In genomic region chr13:108733141-108733540, GRCh38 we compare ENCODE assay signal across 36 cellular contexts.
"Had no signal": no experiment of that assay in that cellular context is flagged by ENCODE, and none has a peak within 500 bp of the region (broad histone marks: within the 10 kb centered on the region; RNA-seq: fewer than 3 reads in every experiment).

No MANE protein-coding gene starts in this region.

- H3K36me3 ChIP-seq: breast epithelium, cardiac muscle cell, gastrocnemius medialis, heart left ventricle had no signal

- H3K27ac ChIP-seq: breast epithelium, cardiac muscle cell, coronary artery, dorsolateral prefrontal cortex, gastrocnemius medialis, heart left ventricle, VCaP had no signal

- H3K9me3 ChIP-seq: breast epithelium, gastrocnemius medialis, heart left ventricle had no signal

- ATAC-seq: activated T-cell treated with anti-CD3 and anti-CD28 coated beads, Interleukin-2, amount 50 U/mL, for 4 hours; activated T-helper 17 cell treated with anti-CD3 and anti-CD28 coated beads, Interleukin-2, amount 50 U/mL, for 72 hours; esophagus mucosa; gastrocnemius medialis; heart left ventricle; WTC11 had no signal

- DNase-seq: activated CD4-positive, alpha-beta memory T cell treated with anti-CD3 and anti-CD28 coated beads, Interleukin-2, amount 10 ng/mL, durations not matched to agents 7 days and 5 days; activated CD4-positive, alpha-beta T cell treated with anti-CD3 and anti-CD28 coated beads for 1 hour; activated CD4-positive, alpha-beta T cell treated with anti-CD3 and anti-CD28 coated beads for 4 hours; activated CD4-positive, alpha-beta T cell treated with anti-CD3 and anti-CD28 coated beads, Interleukin-2, amount 10 ng/mL, durations not matched to agents 7 days and 5 days; activated CD4-positive, alpha-beta T cell treated with anti-CD3 and anti-CD28 coated beads, Interleukin-2, amount 50 U/mL, for 4 hours; activated CD8-positive, alpha-beta memory T cell treated with anti-CD3 and anti-CD28 coated beads, Interleukin-2, amount 50 U/mL, for 48 hours; activated effector memory CD4-positive, alpha-beta T cell treated with Interleukin-2 at 50 U/mL for 16 hours; activated gamma-delta T cell treated with Interleukin-2 at 50 U/mL for 16 hours; activated naive CD4-positive, alpha-beta T cell treated with anti-CD3 and anti-CD28 coated beads, Interleukin-2, amount 50 U/mL, for 16 hours; activated naive CD4-positive, alpha-beta T cell treated with Interleukin-2 at 50 U/mL for 16 hours; activated T-cell treated with anti-CD3 and anti-CD28 coated beads for 4 hours; activated T-cell treated with anti-CD3 and anti-CD28 coated beads, Interleukin-2, amount 50 U/mL, for 4 hours; amniotic stem cell; anterior cingulate cortex; central memory CD4-positive, alpha-beta T cell; cerebellar nuclear complex; dorsolateral prefrontal cortex; effector memory CD4-positive, alpha-beta T cell; endodermal cell; foreskin fibroblast; gastrocnemius medialis; glutamatergic neuron; heart left ventricle; T-helper 2 cell had no signal

- H3K9me3 Mint-ChIP-seq: activated CD4-positive, alpha-beta memory T cell treated with anti-CD3 and anti-CD28 coated beads, Interleukin-2, amount 10 ng/mL, durations not matched to agents 7 days and 5 days; activated T-helper 17 cell treated with anti-CD3 and anti-CD28 coated beads, Interleukin-2, amount 50 U/mL, for 72 hours had no signal

- H3K27ac Mint-ChIP-seq: activated CD4-positive, alpha-beta memory T cell treated with anti-CD3 and anti-CD28 coated beads, Interleukin-2, amount 10 ng/mL, durations not matched to agents 7 days and 5 days; activated CD4-positive, alpha-beta T cell treated with anti-CD3 and anti-CD28 coated beads, Interleukin-2, amount 10 ng/mL, durations not matched to agents 7 days and 5 days; activated naive CD8-positive, alpha-beta T cell; activated T-helper 17 cell treated with anti-CD3 and anti-CD28 coated beads, Interleukin-2, amount 50 U/mL, for 72 hours; dendritic cell treated with granulocyte-macrophage colony-stimulating factor and Interleukin-4, amounts not matched to agents 40 ng/mL and 50 ng/mL, for 4 days; endodermal cell; WTC11 had no signal

- H3K36me3 Mint-ChIP-seq: activated naive CD8-positive, alpha-beta T cell; brain had no signal

- H3K4me1 ChIP-seq: breast epithelium, gastrocnemius medialis, heart left ventricle had no signal

- H3K4me3 Mint-ChIP-seq: activated CD4-positive, alpha-beta memory T cell treated with anti-CD3 and anti-CD28 coated beads, Interleukin-2, amount 10 ng/mL, durations not matched to agents 7 days and 5 days; activated CD4-positive, alpha-beta T cell treated with anti-CD3 and anti-CD28 coated beads, Interleukin-2, amount 10 ng/mL, durations not matched to agents 7 days and 5 days; activated naive CD8-positive, alpha-beta T cell; activated T-cell treated with anti-CD3 and anti-CD28 coated beads, Interleukin-2, amount 50 U/mL, for 4 hours; activated T-helper 17 cell treated with anti-CD3 and anti-CD28 coated beads, Interleukin-2, amount 50 U/mL, for 72 hours; dendritic cell treated with granulocyte-macrophage colony-stimulating factor and Interleukin-4, amounts not matched to agents 40 ng/mL and 50 ng/mL, for 4 days; endodermal cell; WTC11 had no signal

- H3K27me3 ChIP-seq: breast epithelium, cardiac muscle cell, gastrocnemius medialis, heart left ventricle had no signal

- H3K4me1 Mint-ChIP-seq: activated CD4-positive, alpha-beta memory T cell treated with anti-CD3 and anti-CD28 coated beads, Interleukin-2, amount 10 ng/mL, durations not matched to agents 7 days and 5 days; activated CD4-positive, alpha-beta T cell treated with anti-CD3 and anti-CD28 coated beads, Interleukin-2, amount 10 ng/mL, durations not matched to agents 7 days and 5 days; activated T-helper 17 cell treated with anti-CD3 and anti-CD28 coated beads, Interleukin-2, amount 50 U/mL, for 72 hours; endodermal cell had no signal

- H3K4me3 ChIP-seq: breast epithelium, cardiac muscle cell, coronary artery, dorsolateral prefrontal cortex, gastrocnemius medialis, heart left ventricle had no signal

- FAIRE-seq: astrocyte, TTC549 had no signal

- H3K27me3 Mint-ChIP-seq: activated CD4-positive, alpha-beta memory T cell treated with anti-CD3 and anti-CD28 coated beads, Interleukin-2, amount 10 ng/mL, durations not matched to agents 7 days and 5 days; activated CD4-positive, alpha-beta T cell treated with anti-CD3 and anti-CD28 coated beads, Interleukin-2, amount 10 ng/mL, durations not matched to agents 7 days and 5 days; dendritic cell treated with granulocyte-macrophage colony-stimulating factor and Interleukin-4, amounts not matched to agents 40 ng/mL and 50 ng/mL, for 4 days had no signal
